ENCODE assay signal across 10 cellular contexts in genomic region chr1:116763116-116763786, GRCh38. TPM values are rescaled to one million over a fixed set of nuclear protein-coding genes. Genes with fewer than 3 reads are reported as not detected.
DNase-seq lines count a peak whose midpoint lies in the region; FAIRE-seq and TF ChIP-seq lines count a peak whose summit lies in the region.
"Had no signal": no experiment of that assay in that cellular context is flagged by ENCODE, and none has a peak within 500 bp of the region (broad histone marks: within the 10 kb centered on the region; RNA-seq: fewer than 3 reads in every experiment).

No MANE protein-coding gene starts in this region.

- H3K27me3 ChIP-seq in GM23248 (replicated peaks; ENCODE audit: insufficient read depth) (no peaks in the 10 kb centered on the region), thyroid gland (no peaks in the 10 kb centered on the region)

- no peak for TF ChIP-seq CTCF in thyroid gland (IDR thresholded peaks at IDR 0.05)

- H3K9me2 ChIP-seq in GM23248 (ENCODE audit: insufficient read depth) = no peaks in the 10 kb centered on the region

- H2AFZ ChIP-seq in GM23248 = no peak overlapping the region

- no peaks in the 10 kb centered on the region for H3K27me3 Mint-ChIP-seq in activated CD4-positive, alpha-beta T cell treated with anti-CD3 and anti-CD28 coated beads, Interleukin-2, amount 10 ng/mL, durations not matched to agents 7 days and 5 days

- WGBS in GM23248 (ENCODE audit: low coverage in 1 of 2, low lambda C conversion rate in 2 of 2, missing lambda C conversion rate in 2 of 2), 2 experiments = 25 to 34% methylated on average over 4 of the region's 4 CpGs
- WGBS in thyroid gland, 2 donors = 65 to 71% methylated on average over 4 of the region's 4 CpGs

- no peaks in the 10 kb centered on the region for H4K20me1 ChIP-seq in GM23248 (ENCODE audit: insufficient read depth)

- H3K4me3 Mint-ChIP-seq in activated CD4-positive, alpha-beta T cell treated with anti-CD3 and anti-CD28 coated beads, Interleukin-2, amount 10 ng/mL, durations not matched to agents 7 days and 5 days = peak overlapping the region; percentile 65

- CTCF ChIA-PET in activated CD4-positive, alpha-beta T cell treated with anti-CD3 and anti-CD28 coated beads, Interleukin-2, amount 10 ng/mL, durations not matched to agents 7 days and 5 days (lab: Charles Lee) = interaction anchor here (1.1 to 8.2 kb wide), 14 partner anchors 8 to 294 kb away, joined by 3 to 65 read pairs (median 6); partner anchors contain the start of gene CD2

- no peaks in the 10 kb centered on the region for H3K79me2 ChIP-seq in GM23248 (ENCODE audit: insufficient read depth)

- H3K36me3 Mint-ChIP-seq in activated CD4-positive, alpha-beta T cell treated with anti-CD3 and anti-CD28 coated beads, Interleukin-2, amount 10 ng/mL, durations not matched to agents 7 days and 5 days (ENCODE audit: low read depth) = peaks cover 99% of the 10 kb centered on the region

- H3K4me3 ChIP-seq in GM23248 (no peak overlapping the region), thyroid gland (replicated peaks in 1 of 3) (no peak overlapping the region)

- in situ Hi-C loops in GM23248 (cut with MboI) = no loop called here

- peak overlapping the region; percentile 96 for H3K27ac Mint-ChIP-seq in activated CD4-positive, alpha-beta T cell treated with anti-CD3 and anti-CD28 coated beads, Interleukin-2, amount 10 ng/mL, durations not matched to agents 7 days and 5 days

- H3K36me3 ChIP-seq in GM23248 (ENCODE audit: low read depth) (no peaks in the 10 kb centered on the region), thyroid gland (no peaks in the 10 kb centered on the region)

- no peaks in the 10 kb centered on the region for H3K9me3 Mint-ChIP-seq in activated CD4-positive, alpha-beta T cell treated with anti-CD3 and anti-CD28 coated beads, Interleukin-2, amount 10 ng/mL, durations not matched to agents 7 days and 5 days

- H3K27ac ChIP-seq in GM23248 (no peak overlapping the region), thyroid gland (no peak overlapping the region)

- H3K4me2 ChIP-seq in GM23248 (ENCODE audit: unreplicated experiment) = no peak overlapping the region

- H3K9me3 ChIP-seq in GM23248 (ENCODE audit: low read depth) (no peaks in the 10 kb centered on the region), thyroid gland (no peaks in the 10 kb centered on the region)

- TF ChIP-seq POLR2A in thyroid gland (IDR thresholded peaks at IDR 0.05) (no peak), GM12892 (IDR thresholded peaks at IDR 0.05; ENCODE audit: low read depth, low read length) (no peak)

- H3K4me1 ChIP-seq in GM23248 (ENCODE audit: insufficient read depth) (no peaks in the 10 kb centered on the region), thyroid gland (no peaks in the 10 kb centered on the region)

- peak; percentile 13 for DNase-seq in GM23248
- peak; percentile 81 for DNase-seq in activated CD4-positive, alpha-beta T cell treated with anti-CD3 and anti-CD28 coated beads, Interleukin-2, amount 10 ng/mL, durations not matched to agents 7 days and 5 days
- peak; percentile 48 for DNase-seq in effector CD4-positive, alpha-beta T cell
- peak; percentile 75 for DNase-seq in renal cortical epithelial cell (ENCODE audit: low read depth)
- DNase-seq in thyroid gland = no peak
- DNase-seq in ecto neural progenitor cell (ENCODE audit: low spot score) = no peak
- no peak for DNase-seq in NCI-H82 (lab: John Stamatoyannopoulos, UW)
- DNase-seq in GM12892 (ENCODE audit: insufficient read length) = no peak

- no peaks in the 10 kb centered on the region for H3F3A ChIP-seq in GM23248 (ENCODE audit: insufficient read depth)

- no peak overlapping the region for H3K9ac ChIP-seq in GM23248

- peaks cover 89% of the 10 kb centered on the region for H3K4me1 Mint-ChIP-seq in activated CD4-positive, alpha-beta T cell treated with anti-CD3 and anti-CD28 coated beads, Interleukin-2, amount 10 ng/mL, durations not matched to agents 7 days and 5 days

- POLR2A ChIA-PET in activated CD4-positive, alpha-beta T cell treated with anti-CD3 and anti-CD28 coated beads, Interleukin-2, amount 10 ng/mL, durations not matched to agents 7 days and 5 days (lab: Charles Lee) = interaction anchor here (0.6 to 4.8 kb wide), 13 partner anchors 9 to 66 kb away, joined by 3 to 46 read pairs (median 5); partner anchors contain the start of gene CD2

- FAIRE-seq in GM12892 (lab: Jason Lieb, UNC) = no peak

- intact Hi-C loops in thyroid gland (cut with DNase I) = no loop called here

RNA-seq across cellular contexts. Expression of gene CD2, which starts 9.0 kb away (rescaled TPM):
- not detected in 2 replicates for total RNA-seq in GM23248 (2014; rRNA removed; shearing (Covaris generic))
- polyA plus RNA-seq in GM23248 (2016; fragmentation: Nextera tagmentation; extraction: Ambion mirVana) = not detected in 2 replicates
- total RNA-seq in activated CD4-positive, alpha-beta T cell treated with anti-CD3 and anti-CD28 coated beads, Interleukin-2, amount 10 ng/mL, durations not matched to agents 7 days and 5 days = 100 to 1,000 TPM; 206 to 258 TPM
- total RNA-seq in renal cortical epithelial cell (not detected in 2 replicates), thyroid gland (1 to 10 TPM; 1.9 to 9.7 (median 2.6) TPM)
- polyA plus RNA-seq in GM12892 (2012; ENCODE audit: missing spikeins) = not detected
- total RNA-seq: kidney epithelial cell, temporal lobe had no signal

Comparison
In these comparisons a context has a peak if more than half of its experiments do, and no peak if none do; other contexts are left out.
1. DNase-seq: peak in GM23248 (single experiment), activated CD4-positive, alpha-beta T cell treated with anti-CD3 and anti-CD28 coated beads, Interleukin-2, amount 10 ng/mL, durations not matched to agents 7 days and 5 days (single experiment), effector CD4-positive, alpha-beta T cell (single experiment) and renal cortical epithelial cell (single experiment); none in thyroid gland (0 of 2), ecto neural progenitor cell (single experiment), NCI-H82 (single experiment) and GM12892 (single experiment).
2. RNA of gene CD2, which starts 9.0 kb away (total RNA-seq): 206 to 258 TPM in activated CD4-positive, alpha-beta T cell treated with anti-CD3 and anti-CD28 coated beads, Interleukin-2, amount 10 ng/mL, durations not matched to agents 7 days and 5 days; 1.9 to 9.7 TPM in thyroid gland, not detected in GM23248 and not detected in renal cortical epithelial cell; every median in the first group is over 10 times any median in the second.